ENCODE assay signal across 8 cellular contexts in genomic region chr17:73192894-73193701, GRCh38. TPM values are rescaled to one million over a fixed set of nuclear protein-coding genes. Genes with fewer than 3 reads are reported as not detected.
DNase-seq lines count a peak whose midpoint lies in the region; ATAC-seq, FAIRE-seq and TF ChIP-seq lines count a peak whose summit lies in the region.

Gene COG1, plus strand, starts transcription at chr17:73193055. Its CDS starts 15 bp downstream, at chr17:73193070.

- peaks cover 13% of the 10 kb centered on the region for H3K4me1 Mint-ChIP-seq in astrocyte (ENCODE audit: low read depth, unreplicated experiment)

- H3K27me3 Mint-ChIP-seq in astrocyte (ENCODE audit: low read depth, unreplicated experiment), result no peaks in the 10 kb centered on the region

- no peaks in the 10 kb centered on the region for H3K9me3 Mint-ChIP-seq in astrocyte (ENCODE audit: unreplicated experiment)

- peak; percentile 77 for DNase-seq in NCI-H2029 (lab: John Stamatoyannopoulos, UW)
- peak; percentile 79 for DNase-seq in T-helper 9 cell
- peak; percentile 77 for DNase-seq in astrocyte (ENCODE audit: low read depth)
- DNase-seq in hepatocyte (ENCODE audit: low spot score), result peak; percentile 96
- DNase-seq in retina, result peak; percentile 94
- DNase-seq in aorta, result peak; percentile 92 to 94

- H3K4me3 Mint-ChIP-seq in astrocyte (ENCODE audit: unreplicated experiment), result peak within 1 kb of the TSS; percentile 99

- H3K79me2 ChIP-seq in astrocyte (ENCODE audit: insufficient read depth, low read length), result peaks cover 46% of the 10 kb centered on the region
- H3K79me2 ChIP-seq in hepatocyte, result peaks cover 25% of the 10 kb centered on the region

- TF ChIP-seq CTCF in astrocyte (IDR thresholded peaks at IDR 0.05; ENCODE audit: insufficient read depth, low read depth, low read length), result no peak
- TF ChIP-seq CTCF in hepatocyte (IDR thresholded peaks at IDR 0.05; ENCODE audit: poor library complexity), result no peak

- H3K27me3 ChIP-seq in astrocyte (ENCODE audit: insufficient read depth, low read length) (no peaks in the 10 kb centered on the region), hepatocyte (no peaks in the 10 kb centered on the region), aorta (ENCODE audit: control insufficient read depth in 1 of 2, insufficient read depth in 2 of 2, low read length in 1 of 2) (no peaks in the 10 kb centered on the region)

- H3K27ac ChIP-seq in astrocyte (ENCODE audit: low read depth, low read length), result peak within 1 kb of the TSS; percentile 95
- H3K27ac ChIP-seq in hepatocyte, result peak within 1 kb of the TSS; percentile 93
- H3K27ac ChIP-seq in aorta (ENCODE audit: low read depth in 1 of 2, low read length in 2 of 2), result peak within 1 kb of the TSS in 1 of 2 donors; percentile 94

- ATAC-seq in HG02870 (IDR thresholded peaks at IDR 0.05; ENCODE audit: unreplicated experiment) (peak; percentile 56), aorta (ENCODE audit: low FRiP score) (peak; percentile 90)

- H3K36me3 ChIP-seq in astrocyte (ENCODE audit: insufficient read depth, low read length), result peaks cover 16% of the 10 kb centered on the region
- H3K36me3 ChIP-seq in hepatocyte (replicated peaks; ENCODE audit: insufficient read depth, low read depth), result no peaks in the 10 kb centered on the region
- H3K36me3 ChIP-seq in aorta (ENCODE audit: control insufficient read depth in 1 of 2, insufficient read depth in 2 of 2, low read length in 1 of 2), result peaks cover 5% of the 10 kb centered on the region in 2 donors

- H3K4me1 ChIP-seq in astrocyte (ENCODE audit: insufficient read depth, low read length), result peaks cover 12% of the 10 kb centered on the region
- H3K4me1 ChIP-seq in hepatocyte (ENCODE audit: insufficient read depth), result peaks cover 5% of the 10 kb centered on the region
- H3K4me1 ChIP-seq in aorta (ENCODE audit: control insufficient read depth in 1 of 2, insufficient read depth in 2 of 2, low read length in 2 of 2), result peaks cover 0 to 3% of the 10 kb centered on the region in 2 donors

- under 1% methylated on average over 15 of the region's 84 CpGs for WGBS in hepatocyte (ENCODE audit: low lambda C conversion rate, missing lambda C conversion rate)
- WGBS in aorta, 2 donors, result 1% methylated on average over 44 to 84 of the region's 84 CpGs

- H3K36me3 Mint-ChIP-seq in astrocyte (ENCODE audit: low read depth, unreplicated experiment), result peaks cover 19% of the 10 kb centered on the region

- H4K20me1 ChIP-seq in astrocyte (ENCODE audit: insufficient read depth, low read length), result peaks cover 30% of the 10 kb centered on the region
- H4K20me1 ChIP-seq in hepatocyte (ENCODE audit: insufficient read depth, poor library complexity, severe bottlenecking), result no peaks in the 10 kb centered on the region

- H2AFZ ChIP-seq in astrocyte (ENCODE audit: low read depth, low read length) (peak within 1 kb of the TSS; percentile 96), hepatocyte (peak within 1 kb of the TSS; percentile 100)

- FAIRE-seq in astrocyte (lab: Jason Lieb, UNC), result no peak

- peak within 1 kb of the TSS; percentile 94 for H3K4me2 ChIP-seq in astrocyte (ENCODE audit: low read length)
- H3K4me2 ChIP-seq in hepatocyte, result peak within 1 kb of the TSS; percentile 95

- peak within 1 kb of the TSS; percentile 95 for H3K27ac Mint-ChIP-seq in astrocyte (ENCODE audit: unreplicated experiment)

- no peaks in the 10 kb centered on the region for H3K9me3 ChIP-seq in astrocyte (ENCODE audit: insufficient read depth, low read depth, low read length)
- no peaks in the 10 kb centered on the region for H3K9me3 ChIP-seq in hepatocyte (ENCODE audit: low read depth)
- H3K9me3 ChIP-seq in aorta (ENCODE audit: control insufficient read depth, low read length), result no peaks in the 10 kb centered on the region

- no peaks in the 10 kb centered on the region for H3K9me2 ChIP-seq in hepatocyte (replicated peaks; ENCODE audit: insufficient read depth)

- peak; percentile 58 for TF ChIP-seq POLR2A in GM15510 (IDR thresholded peaks at IDR 0.05; ENCODE audit: borderline replicate concordance, extremely low read depth, insufficient read length)

- peak within 1 kb of the TSS; percentile 96 for H3K9ac ChIP-seq in astrocyte (ENCODE audit: low read length)

- H3K4me3 ChIP-seq in astrocyte (ENCODE audit: insufficient read depth, low read depth, low read length) (peak within 1 kb of the TSS; percentile 95), hepatocyte (peak within 1 kb of the TSS; percentile 100), aorta (ENCODE audit: low read length in 2 of 2) (peak within 1 kb of the TSS; percentile 83 to 91)

- intact Hi-C loops in aorta (cut with DNase I), result loop anchor here (2.0 to 5.0 kb wide), 4 partner anchors 34 to 179 kb away; a partner anchor contains a TSS

RNA-seq across cellular contexts. Expression of gene COG1, which starts in this region (rescaled TPM):
- total RNA-seq in astrocyte (34.4 and 38.9 TPM in 2 replicates), hepatocyte (19.6 and 22.0 TPM in 2 replicates), aorta (10 to 100 TPM; 36.0 to 43.4 TPM)
- polyA plus RNA-seq in hepatocyte (24.9 and 26.8 TPM in 2 replicates), aorta (10 to 100 TPM in 1 of 2 donors, 1 to 10 TPM in 1; 7.9 to 22.5 TPM)
